In the genomic region with DNA sequence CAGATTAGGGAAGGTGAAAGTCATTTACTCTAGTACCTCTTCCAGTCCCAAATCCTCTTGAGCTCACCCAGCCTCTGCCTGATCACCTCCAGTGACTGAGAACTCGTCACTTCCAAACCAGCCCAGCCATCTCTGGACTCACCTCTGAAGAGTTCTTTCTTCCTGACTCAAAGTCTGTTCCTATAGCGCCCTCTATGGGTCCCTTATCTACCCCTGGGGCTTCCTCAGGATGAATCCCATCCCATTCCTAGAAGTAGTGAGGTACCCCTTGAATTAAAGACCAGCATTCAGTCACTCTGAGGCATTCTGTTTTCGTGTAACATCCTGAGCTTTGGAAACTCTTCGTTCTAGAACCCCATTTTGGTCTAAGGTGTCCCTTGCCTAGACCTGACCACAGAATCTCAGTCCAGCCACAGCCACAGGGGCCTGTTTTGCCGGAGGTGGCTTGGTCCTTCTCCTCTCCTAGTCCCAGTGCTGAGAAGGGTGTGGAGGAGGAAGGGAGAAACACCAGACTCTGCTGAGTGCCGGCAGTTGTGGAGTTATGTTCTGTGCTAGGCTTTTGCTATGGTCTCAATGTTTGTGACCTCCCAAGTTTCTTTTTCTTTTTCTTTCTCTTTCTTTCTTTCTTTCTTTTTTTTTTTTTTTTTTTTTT, we compare ENCODE assay signal across 9 cellular contexts. TPM values are rescaled to one million over a fixed set of nuclear protein-coding genes. Genes with fewer than 3 reads are reported as not detected.
DNase-seq lines count a peak whose midpoint lies in the region; ATAC-seq, FAIRE-seq and TF ChIP-seq lines count a peak whose summit lies in the region.
"Had no signal": no experiment of that assay in that cellular context is flagged by ENCODE, and none has a peak within 500 bp of the region (broad histone marks: within the 10 kb centered on the region; RNA-seq: fewer than 3 reads in every experiment).

No MANE protein-coding gene starts in this region.

- no peak overlapping the region for H3K4me3 ChIP-seq in fibroblast of villous mesenchyme (ENCODE audit: low read depth, low read length)
- H3K4me3 ChIP-seq in naive thymus-derived CD4-positive, alpha-beta T cell (ENCODE audit: low read length), result no peak overlapping the region

- no peaks in the 10 kb centered on the region for H3K27me3 ChIP-seq in naive thymus-derived CD4-positive, alpha-beta T cell (ENCODE audit: control insufficient read depth in 2 of 2, insufficient read depth in 2 of 2, low read length in 2 of 2)

- no peaks in the 10 kb centered on the region for H3K36me3 ChIP-seq in naive thymus-derived CD4-positive, alpha-beta T cell (ENCODE audit: control insufficient read depth in 2 of 3, insufficient read depth in 3 of 3, low read length in 3 of 3)

- H3K9me3 Mint-ChIP-seq in naive thymus-derived CD4-positive, alpha-beta T cell, result no peaks in the 10 kb centered on the region

- H3K4me1 ChIP-seq in naive thymus-derived CD4-positive, alpha-beta T cell (ENCODE audit: control insufficient read depth in 2 of 2, insufficient read depth in 2 of 2, low read length in 2 of 2), result no peaks in the 10 kb centered on the region

- H3K27ac ChIP-seq in naive thymus-derived CD4-positive, alpha-beta T cell (ENCODE audit: low read depth, low read length), result no peak overlapping the region

- peak; percentile 69 for TF ChIP-seq CTCF in fibroblast of villous mesenchyme (IDR thresholded peaks at IDR 0.05; ENCODE audit: insufficient read depth, low read depth, low read length)

- CTCF ChIA-PET in naive thymus-derived CD4-positive, alpha-beta T cell (lab: Charles Lee), result interaction anchor here (1.2 kb wide), 1 partner anchor 18 kb away, joined by 3 read pairs; no protein-coding TSS in a partner anchor

- no peak overlapping the region for H3K27ac Mint-ChIP-seq in naive thymus-derived CD4-positive, alpha-beta T cell

- H3K4me3 Mint-ChIP-seq in naive thymus-derived CD4-positive, alpha-beta T cell, result no peak overlapping the region

- no peaks in the 10 kb centered on the region for H3K36me3 Mint-ChIP-seq in naive thymus-derived CD4-positive, alpha-beta T cell

- no peak for TF ChIP-seq EP300 in Ishikawa (IDR thresholded peaks at IDR 0.05; ENCODE audit: borderline replicate concordance)

- H3K4me1 Mint-ChIP-seq in naive thymus-derived CD4-positive, alpha-beta T cell, result peaks cover 0 to 5% (median 0%) of the 10 kb centered on the region in 7 donors

- no peaks in the 10 kb centered on the region for H3K9me3 ChIP-seq in naive thymus-derived CD4-positive, alpha-beta T cell (ENCODE audit: control insufficient read depth in 2 of 3, low read length in 3 of 3)

- DNase-seq in DMS53 (lab: John Stamatoyannopoulos, UW), result peak; percentile 88
- DNase-seq in OCI-M2 (lab: John Stamatoyannopoulos, UW; ENCODE audit: unreplicated experiment), result peak; percentile 4
- DNase-seq in fibroblast of villous mesenchyme (ENCODE audit: low read depth), result peak; percentile 57
- DNase-seq in activated CD4-positive, alpha-beta T cell treated with anti-CD3 and anti-CD28 coated beads, Interleukin-2, amount 50 U/mL, for 4 hours, result no peak
- DNase-seq in GM19239 (ENCODE audit: insufficient read length, low spot score), result no peak
- no peak for DNase-seq in naive thymus-derived CD4-positive, alpha-beta T cell

- peak; percentile 80 for TF ChIP-seq RAD21 in Ishikawa (IDR thresholded peaks at IDR 0.05; ENCODE audit: low read depth)

- peaks cover 8 to 18% (median 10%) of the 10 kb centered on the region in 5 donors for H3K27me3 Mint-ChIP-seq in naive thymus-derived CD4-positive, alpha-beta T cell

- POLR2A ChIA-PET in naive thymus-derived CD4-positive, alpha-beta T cell (lab: Charles Lee), result no interaction called here

- FAIRE-seq in GM19239 (lab: Jason Lieb, UNC), result no peak

- ATAC-seq in HG02981 (IDR thresholded peaks at IDR 0.05; ENCODE audit: unreplicated experiment), result no peak
- no peak for ATAC-seq in naive thymus-derived CD4-positive, alpha-beta T cell

- intact Hi-C loops in naive thymus-derived CD4-positive, alpha-beta T cell (cut with micrococcal nuclease), result no loop called here

TF ChIP-seq in Ishikawa, 13 proteins besides CTCF, POLR2A, EP300 and RAD21:
- TF ChIP-seq TEAD4 (IDR thresholded peaks at IDR 0.05) (no peak), TCF12 (IDR thresholded peaks at IDR 0.05; ENCODE audit: low read depth) (no peak), YY1 (IDR thresholded peaks at IDR 0.05; ENCODE audit: low read depth) (no peak), CREB1 (IDR thresholded peaks at IDR 0.05; ENCODE audit: low read depth) (no peak), ZBTB7A (IDR thresholded peaks at IDR 0.05; ENCODE audit: low read depth) (no peak), EGR1 (IDR thresholded peaks at IDR 0.05) (no peak), TAF1 (IDR thresholded peaks at IDR 0.05; ENCODE audit: low read depth) (no peak), FOXM1 (IDR thresholded peaks at IDR 0.05; ENCODE audit: borderline replicate concordance, low read depth) (no peak)
- TF ChIP-seq, protein P1, sequence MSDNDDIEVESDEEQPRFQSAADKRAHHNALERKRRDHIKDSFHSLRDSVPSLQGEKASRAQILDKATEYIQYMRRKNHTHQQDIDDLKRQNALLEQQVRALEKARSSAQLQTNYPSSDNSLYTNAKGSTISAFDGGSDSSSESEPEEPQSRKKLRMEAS (IDR thresholded peaks at IDR 0.05), result no peak
- TF ChIP-seq, protein P2, sequence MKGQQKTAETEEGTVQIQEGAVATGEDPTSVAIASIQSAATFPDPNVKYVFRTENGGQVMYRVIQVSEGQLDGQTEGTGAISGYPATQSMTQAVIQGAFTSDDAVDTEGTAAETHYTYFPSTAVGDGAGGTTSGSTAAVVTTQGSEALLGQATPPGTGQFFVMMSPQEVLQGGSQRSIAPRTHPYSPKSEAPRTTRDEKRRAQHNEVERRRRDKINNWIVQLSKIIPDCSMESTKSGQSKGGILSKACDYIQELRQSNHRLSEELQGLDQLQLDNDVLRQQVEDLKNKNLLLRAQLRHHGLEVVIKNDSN (IDR thresholded peaks at IDR 0.05), result no peak
- TF ChIP-seq, protein P3, sequence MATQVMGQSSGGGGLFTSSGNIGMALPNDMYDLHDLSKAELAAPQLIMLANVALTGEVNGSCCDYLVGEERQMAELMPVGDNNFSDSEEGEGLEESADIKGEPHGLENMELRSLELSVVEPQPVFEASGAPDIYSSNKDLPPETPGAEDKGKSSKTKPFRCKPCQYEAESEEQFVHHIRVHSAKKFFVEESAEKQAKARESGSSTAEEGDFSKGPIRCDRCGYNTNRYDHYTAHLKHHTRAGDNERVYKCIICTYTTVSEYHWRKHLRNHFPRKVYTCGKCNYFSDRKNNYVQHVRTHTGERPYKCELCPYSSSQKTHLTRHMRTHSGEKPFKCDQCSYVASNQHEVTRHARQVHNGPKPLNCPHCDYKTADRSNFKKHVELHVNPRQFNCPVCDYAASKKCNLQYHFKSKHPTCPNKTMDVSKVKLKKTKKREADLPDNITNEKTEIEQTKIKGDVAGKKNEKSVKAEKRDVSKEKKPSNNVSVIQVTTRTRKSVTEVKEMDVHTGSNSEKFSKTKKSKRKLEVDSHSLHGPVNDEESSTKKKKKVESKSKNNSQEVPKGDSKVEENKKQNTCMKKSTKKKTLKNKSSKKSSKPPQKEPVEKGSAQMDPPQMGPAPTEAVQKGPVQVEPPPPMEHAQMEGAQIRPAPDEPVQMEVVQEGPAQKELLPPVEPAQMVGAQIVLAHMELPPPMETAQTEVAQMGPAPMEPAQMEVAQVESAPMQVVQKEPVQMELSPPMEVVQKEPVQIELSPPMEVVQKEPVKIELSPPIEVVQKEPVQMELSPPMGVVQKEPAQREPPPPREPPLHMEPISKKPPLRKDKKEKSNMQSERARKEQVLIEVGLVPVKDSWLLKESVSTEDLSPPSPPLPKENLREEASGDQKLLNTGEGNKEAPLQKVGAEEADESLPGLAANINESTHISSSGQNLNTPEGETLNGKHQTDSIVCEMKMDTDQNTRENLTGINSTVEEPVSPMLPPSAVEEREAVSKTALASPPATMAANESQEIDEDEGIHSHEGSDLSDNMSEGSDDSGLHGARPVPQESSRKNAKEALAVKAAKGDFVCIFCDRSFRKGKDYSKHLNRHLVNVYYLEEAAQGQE (IDR thresholded peaks at IDR 0.05; ENCODE audit: low read depth), result no peak

RNA-seq across cellular contexts. Expression of a gene that starts 32.7 kb away (rescaled TPM):
- total RNA-seq in fibroblast of villous mesenchyme, result not detected in 2 replicates
- not detected for total RNA-seq in naive thymus-derived CD4-positive, alpha-beta T cell
- not detected for polyA plus RNA-seq in naive thymus-derived CD4-positive, alpha-beta T cell
- total RNA-seq: lower leg skin had no signal

RNA-seq across cellular contexts. Expression of a gene that starts 35.1 kb away (rescaled TPM):
- under 0.01 TPM in 1 of 2 replicates, not detected in the other for total RNA-seq in fibroblast of villous mesenchyme
- not detected for total RNA-seq in naive thymus-derived CD4-positive, alpha-beta T cell
- polyA plus RNA-seq in naive thymus-derived CD4-positive, alpha-beta T cell, result not detected

Comparison
In these comparisons a context has a peak if more than half of its experiments do, and no peak if none do; other contexts are left out.
1. DNase-seq: peak in DMS53 (single experiment), OCI-M2 (single experiment) and fibroblast of villous mesenchyme (single experiment); none in activated CD4-positive, alpha-beta T cell treated with anti-CD3 and anti-CD28 coated beads, Interleukin-2, amount 50 U/mL, for 4 hours (0 of 2), GM19239 (single experiment) and naive thymus-derived CD4-positive, alpha-beta T cell (0 of 9).